ENCODE assay signal across 9 cellular contexts in genomic region chr22:37627091-37627490, GRCh38. TPM values are rescaled to one million over a fixed set of nuclear protein-coding genes. Genes with fewer than 3 reads are reported as not detected.
DNase-seq lines count a peak whose midpoint lies in the region; ATAC-seq, FAIRE-seq and TF ChIP-seq lines count a peak whose summit lies in the region.
"Had no signal": no experiment of that assay in that cellular context is flagged by ENCODE, and none has a peak within 500 bp of the region (broad histone marks: within the 10 kb centered on the region; RNA-seq: fewer than 3 reads in every experiment).

No MANE protein-coding gene starts in this region.

- H3K27me3 ChIP-seq in A673 (replicated peaks; ENCODE audit: insufficient read depth, low read depth, low read length, poor library complexity): no peaks in the 10 kb centered on the region
- H3K27me3 ChIP-seq in IMR-90 (ENCODE audit: control insufficient read depth, insufficient read depth, low read length): no peaks in the 10 kb centered on the region
- no peaks in the 10 kb centered on the region for H3K27me3 ChIP-seq in GM12878 (replicated peaks in 1 of 2; ENCODE audit: control insufficient read depth in 2 of 2, insufficient read depth in 2 of 2, low read length in 1 of 2)

- H3K9me3 Mint-ChIP-seq in natural killer cell: no peaks in the 10 kb centered on the region

- no peak overlapping the region for H3K18ac ChIP-seq in IMR-90 (ENCODE audit: low read depth, low read length)

- ATAC-seq in IMR-90 (ENCODE audit: low read depth) (0 out of 2 replicates have a peak, but pooled peaks have one; percentile 15), GM12878 (peak; percentile 4), natural killer cell (peak in 2 of 3 donors; percentile 2 to 4), HG02970 (IDR thresholded peaks at IDR 0.05; ENCODE audit: low FRiP score, unreplicated experiment) (no peak), GM19463 (IDR thresholded peaks at IDR 0.05; ENCODE audit: unreplicated experiment) (no peak)
- ATAC-seq: SK-N-SH treated with all-trans-retinoic acid at 6 μM for 48 hours had no signal

- H3K23ac ChIP-seq in IMR-90 (ENCODE audit: low read depth, low read length): no peak overlapping the region

- RAD21 ChIA-PET in GM12878 (lab: Charles Lee; ENCODE audit: unreplicated experiment): interaction anchor here (0.8 to 7.1 kb wide), 8 partner anchors 10 to 54 kb away, joined by 3 to 76 read pairs (median 10); partner anchors contain the start of genes LGALS1, PDXP and SH3BP1

- H3K9me3 ChIP-seq in A673 (ENCODE audit: low read depth, low read length, poor library complexity, severe bottlenecking): no peaks in the 10 kb centered on the region
- H3K9me3 ChIP-seq in IMR-90 (ENCODE audit: control insufficient read depth, insufficient read depth, low read length): no peaks in the 10 kb centered on the region
- H3K9me3 ChIP-seq in GM12878 (replicated peaks; ENCODE audit: control insufficient read depth, insufficient read depth, low read length): no peaks in the 10 kb centered on the region

- no peak overlapping the region for H3K4me2 ChIP-seq in IMR-90 (ENCODE audit: low read depth, low read length)
- peak overlapping the region; percentile 69 for H3K4me2 ChIP-seq in GM12878 (ENCODE audit: control insufficient read depth, insufficient read depth)

- H2BK20ac ChIP-seq in IMR-90 (ENCODE audit: low read depth, low read length): no peak overlapping the region

- POLR2A ChIA-PET in A673 (lab: Charles Lee; ENCODE audit: low non-redundant PET): interaction anchor here (0.8 kb wide), 1 partner anchor 15 kb away, joined by 3 read pairs; no protein-coding TSS in a partner anchor
- POLR2A ChIA-PET in IMR-90 (lab: Charles Lee; ENCODE audit: unreplicated experiment): no interaction called here
- POLR2A ChIA-PET in GM12878 (lab: Charles Lee): interaction anchor here (0.6 to 5.0 kb wide), 13 partner anchors 9 to 217 kb away, joined by 3 to 45 read pairs (median 4); partner anchors contain the start of genes ANKRD54, GGA1, LGALS1 and PDXP

- H3K56ac ChIP-seq in IMR-90 (ENCODE audit: extremely low read depth, insufficient read depth, low read length): no peak overlapping the region

- TF ChIP-seq CTCF in A673 (conservative IDR thresholded peaks at IDR 0.05; ENCODE audit: low read depth, low read length) (no peak), IMR-90 (conservative IDR thresholded peaks at IDR 0.05; ENCODE audit: low read depth, low read length) (no peak), GM12878 (IDR thresholded peaks at IDR 0.05 in 2 of 3, conservative IDR thresholded peaks at IDR 0.05 in 1 of 3; ENCODE audit: control insufficient read depth in 2 of 3, extremely low read depth in 1 of 3, insufficient read depth in 1 of 3, low read depth in 3 of 3, low read length in 3 of 3) (no peak), natural killer cell (IDR thresholded peaks at IDR 0.05) (no peak)

- H2AK5ac ChIP-seq in IMR-90 (ENCODE audit: low read depth, low read length): no peak overlapping the region

- H3K36me3 Mint-ChIP-seq in natural killer cell: no peaks in the 10 kb centered on the region

- H3K4me3 ChIP-seq in A673 (ENCODE audit: low read depth, low read length, poor library complexity, severe bottlenecking): no peak overlapping the region
- no peak overlapping the region for H3K4me3 ChIP-seq in IMR-90 (ENCODE audit: insufficient read depth, low read depth, low read length)
- H3K4me3 ChIP-seq in GM12878: no peak overlapping the region

- TF ChIP-seq RAD21 in IMR-90 (IDR thresholded peaks at IDR 0.05; ENCODE audit: low read length) (no peak), GM12878 (IDR thresholded peaks at IDR 0.05; ENCODE audit: insufficient read depth, low read depth, low read length) (no peak)

- H3K27me3 Mint-ChIP-seq in natural killer cell (ENCODE audit: low read depth in 2 of 2): no peaks in the 10 kb centered on the region

- intact Hi-C loops in A673 (cut with micrococcal nuclease; ENCODE audit: unreplicated experiment): no loop called here
- intact Hi-C loops in IMR-90 (cut with micrococcal nuclease): no loop called here
- intact Hi-C loops in GM12878 (cut with micrococcal nuclease; ENCODE audit: unreplicated experiment): no loop called here
- intact Hi-C loops in natural killer cell (cut with micrococcal nuclease): no loop called here

- H2BK5ac ChIP-seq in IMR-90 (ENCODE audit: low read depth, low read length, poor library complexity, severe bottlenecking): no peak overlapping the region

- peak overlapping the region; percentile 83 to 89 for H3K27ac Mint-ChIP-seq in natural killer cell

- H3K14ac ChIP-seq in IMR-90 (replicated peaks; ENCODE audit: low read depth, low read length): no peak overlapping the region

- H2BK15ac ChIP-seq in IMR-90 (ENCODE audit: low read depth, low read length): no peak overlapping the region

- in situ Hi-C loops in IMR-90 (cut with MboI; ENCODE audit: low sequenced_read_pairs): no loop called here
- in situ Hi-C loops in GM12878 (cut with MboI): loop anchor here (5.0 kb wide), 1 partner anchor 55 kb away; no protein-coding TSS in a partner anchor

- H2AFZ ChIP-seq in IMR-90 (replicated peaks; ENCODE audit: low read length, poor library complexity) (no peak overlapping the region), GM12878 (ENCODE audit: control insufficient read depth, low read depth, low read length) (no peak overlapping the region)

- peak overlapping the region; percentile 74 for H3K4me3 Mint-ChIP-seq in natural killer cell

- no peaks in the 10 kb centered on the region for H3K79me2 ChIP-seq in GM12878 (ENCODE audit: control insufficient read depth, insufficient read depth, low read length)

- TF ChIP-seq EP300 in GM12878 (IDR thresholded peaks at IDR 0.05; ENCODE audit: borderline replicate concordance in 1 of 2, control insufficient read depth in 1 of 2, low read depth in 2 of 2, low read length in 2 of 2): no peak

- SMC1A ChIA-PET in GM12878 (lab: Charles Lee; ENCODE audit: uncharacterized antibody, unreplicated experiment): interaction anchor here (0.9 to 5.9 kb wide), 14 partner anchors 8 to 57 kb away, joined by 3 to 69 read pairs (median 5); partner anchors contain the start of genes GGA1, PDXP and SH3BP1

- no peak overlapping the region for H4K8ac ChIP-seq in IMR-90 (ENCODE audit: low read depth in 2 of 2, low read length in 2 of 2)

- H3K4me1 ChIP-seq in A673 (ENCODE audit: insufficient read depth, low read length, poor library complexity, severe bottlenecking): peaks cover 14% of the 10 kb centered on the region
- H3K4me1 ChIP-seq in IMR-90 (ENCODE audit: control insufficient read depth, insufficient read depth, low read length): peaks cover 3% of the 10 kb centered on the region; the same call in 1 of the 2 replicates
- H3K4me1 ChIP-seq in GM12878 (ENCODE audit: control insufficient read depth, insufficient read depth, low read length): peaks cover 30% of the 10 kb centered on the region

- H2AK9ac ChIP-seq in IMR-90 (replicated peaks; ENCODE audit: low read depth, low read length, poor library complexity): no peak overlapping the region

- peaks cover 16% of the 10 kb centered on the region for H3K36me3 ChIP-seq in A673 (ENCODE audit: insufficient read depth, low read length, poor library complexity, severe bottlenecking)
- peaks cover 50% of the 10 kb centered on the region; the same call in 1 of the 2 replicates for H3K36me3 ChIP-seq in IMR-90 (ENCODE audit: control insufficient read depth, insufficient read depth, low read length)
- H3K36me3 ChIP-seq in GM12878 (ENCODE audit: control insufficient read depth in 2 of 2, insufficient read depth in 2 of 2, low read length in 1 of 2): peaks cover 14 to 17% of the 10 kb centered on the region in 2 experiments; a peak in 3 of 4 replicates

- H3K79me1 ChIP-seq in IMR-90 (ENCODE audit: low read depth in 1 of 2, low read length in 2 of 2): peaks cover 0 to 12% of the 10 kb centered on the region in 2 experiments; a peak in 2 of 4 replicates

- H3K9me1 ChIP-seq in IMR-90 (ENCODE audit: insufficient read depth, low read length): no peaks in the 10 kb centered on the region

- peak overlapping the region; percentile 42 for H3K27ac ChIP-seq in A673 (ENCODE audit: low read depth, low read length, poor library complexity, severe bottlenecking)
- H3K27ac ChIP-seq in IMR-90 (ENCODE audit: insufficient read depth, low read length): no peak overlapping the region
- H3K27ac ChIP-seq in GM12878 (ENCODE audit: control insufficient read depth, insufficient read depth): peak overlapping the region; percentile 60

- no peak overlapping the region for H4K91ac ChIP-seq in IMR-90 (ENCODE audit: insufficient read depth, low read depth, low read length)

- FAIRE-seq in GM12878 (lab: Jason Lieb, UNC): no peak

- DNase-seq in A673 (ENCODE audit: low spot score): no peak
- DNase-seq in IMR-90: no peak
- DNase-seq in GM12878 (ENCODE audit: low read depth, low spot score): no peak
- DNase-seq in natural killer cell: no peak
- DNase-seq in EL: no peak
- no peak for DNase-seq in KG1 (lab: John Stamatoyannopoulos, UW)

- H3K9ac ChIP-seq in IMR-90 (ENCODE audit: low read depth, low read length): no peak overlapping the region
- no peak overlapping the region for H3K9ac ChIP-seq in GM12878 (ENCODE audit: control insufficient read depth, insufficient read depth, low read length)

- CTCF ChIA-PET in A673 (lab: Charles Lee): interaction anchor here (0.5 to 2.1 kb wide), 3 partner anchors 8 to 24 kb away, joined by 3 to 7 read pairs (median 6); no protein-coding TSS in a partner anchor
- CTCF ChIA-PET in IMR-90 (lab: Yijun Ruan, JAX): interaction anchor here (0.6 to 0.9 kb wide), 2 partner anchors 20 to 165 kb away, joined by 3 to 4 read pairs; no protein-coding TSS in a partner anchor
- CTCF ChIA-PET in GM12878 (lab: Yijun Ruan, JAX): interaction anchor here (0.6 to 14.9 kb wide), 7 partner anchors 9 to 397 kb away, joined by 3 to 275 read pairs (median 63); partner anchors contain the start of genes GGA1, LGALS1, NOL12 and PDXP

- no peak overlapping the region for H4K5ac ChIP-seq in IMR-90 (ENCODE audit: low read depth, low read length)

- H3K4ac ChIP-seq in IMR-90 (ENCODE audit: low read depth, low read length): no peak overlapping the region

- TF ChIP-seq POLR2A in IMR-90 (IDR thresholded peaks at IDR 0.05; ENCODE audit: low read depth, low read length): no peak
- no peak for TF ChIP-seq POLR2A in GM12878 (IDR thresholded peaks at IDR 0.05; ENCODE audit: low read depth, low read length)

- peaks cover 38 to 71% of the 10 kb centered on the region in 2 donors for H3K4me1 Mint-ChIP-seq in natural killer cell

- dilution Hi-C loops in IMR-90 (cut with HindIII; ENCODE audit: low sequenced_read_pairs, unreplicated experiment): no loop called here

- WGBS in IMR-90 (ENCODE audit: extremely low coverage in 2 of 2, insufficient read length in 1 of 2), 2 experiments: 86% methylated on average over 6 of the region's 8 CpGs; no CpG with 5 or more reads in 1 of the 2 experiments
- WGBS in GM12878 (ENCODE audit: insufficient coverage, insufficient replicate concordance, low lambda C conversion rate, missing lambda C conversion rate): 84% methylated on average over 7 of the region's 8 CpGs

- no peak overlapping the region for H2BK120ac ChIP-seq in IMR-90 (ENCODE audit: low read depth, low read length)

- BruUV-seq in A673 (replicated peaks; lab: Mats Ljungman, UMichigan): no TSS peak
- no TSS peak for BruUV-seq in IMR-90 (replicated peaks; lab: Mats Ljungman, UMichigan)
- no TSS peak for BruUV-seq in GM12878 (replicated peaks; lab: Mats Ljungman, UMichigan)

- H4K20me1 ChIP-seq in IMR-90 (ENCODE audit: insufficient read depth, low read length): no peaks in the 10 kb centered on the region; the same call in 1 of the 2 replicates
- H4K20me1 ChIP-seq in GM12878 (ENCODE audit: control insufficient read depth, insufficient read depth): no peaks in the 10 kb centered on the region

RNA-seq across cellular contexts. Expression of gene SH3BP1, which starts 12.4 kb away (rescaled TPM):
- total RNA-seq in A673 (2021) (12.9 and 22.7 TPM in 2 replicates), IMR-90 (2012; rRNA removed) (8.8 and 10.8 TPM in 2 replicates), GM12878 (2014; rRNA removed) (34.0 and 37.5 TPM in 2 replicates), GM12878 (2014; rRNA removed; fragmentation: Illumina TruSeq; extraction: Trizol) (16.8 and 17.9 TPM in 2 replicates), GM12878 (2021) (67.0 and 70.5 TPM in 2 replicates), natural killer cell (100 to 1,000 TPM; 163 to 189 (median 163) TPM)
- polyA plus RNA-seq in IMR-90 (2012; rRNA removed) (30.0 and 33.3 TPM in 2 replicates), GM12878 (2011; rRNA removed) (14.5 and 27.0 TPM in 2 replicates), GM12878 (2014; fragmentation: Illumina TruSeq; extraction: Trizol) (22.9 and 58.6 TPM in 2 replicates), GM12878 (2014; fragmentation: Nextera tagmentation; extraction: Ambion mirVana) (1 to 10 TPM in 1 of 2 experiments, under 1 TPM in 1; 0.29 to 1.1 TPM), GM12878 (2014; rRNA removed) (31.7 and 43.3 TPM in 2 replicates), GM12878 (2016; fragmentation: Nextera tagmentation; extraction: Ambion mirVana) (1 to 10 TPM; 4.8 to 9.9 TPM)
- 11.6 and 27.3 TPM in 2 replicates for polyA plus RNA-seq in IMR-90 (2012; cell fraction: cytosol; rRNA removed)
- polyA plus RNA-seq in IMR-90 (2012; cell fraction: nucleus; rRNA removed; ENCODE audit: low replicate concordance): 67.7 and 113 TPM in 2 replicates
- total RNA-seq in GM12878 (2013; cell fraction: nucleolus; rRNA removed): 73.5 and 76.3 TPM in 2 replicates
- polyA plus RNA-seq in GM12878 (2011; ENCODE audit: low read depth): 126 TPM
- polyA plus RNA-seq in GM12878 (2011; cell fraction: cytosol; rRNA removed): 37.4 and 46.9 TPM in 2 replicates
- polyA plus RNA-seq in GM12878 (2011; cell fraction: nucleus; rRNA removed): 135 and 140 TPM in 2 replicates
- polyA plus RNA-seq in GM12878 (2012): 56.7 and 111 TPM in 2 replicates
- polyA minus RNA-seq in GM12878 (2011; rRNA and poly(A)+ RNA removed): 39.4 and 47.3 TPM in 2 replicates
- 11.4 and 39.4 TPM in 2 replicates for polyA minus RNA-seq in GM12878 (2011; cell fraction: cytosol; rRNA and poly(A)+ RNA removed)
- polyA minus RNA-seq in GM12878 (2011; cell fraction: nucleus; rRNA and poly(A)+ RNA removed): 33.5 and 50.5 TPM in 2 replicates

RNA-seq across cellular contexts. Expression of gene GGA1, which starts 18.5 kb away (rescaled TPM):
- 74.6 and 79.4 TPM in 2 replicates for total RNA-seq in A673 (2021)
- 17.2 and 19.7 TPM in 2 replicates for total RNA-seq in IMR-90 (2012; rRNA removed)
- 48.5 and 50.4 TPM in 2 replicates for polyA plus RNA-seq in IMR-90 (2012; rRNA removed)
- 17.9 and 26.5 TPM in 2 replicates for polyA plus RNA-seq in IMR-90 (2012; cell fraction: cytosol; rRNA removed)
- polyA plus RNA-seq in IMR-90 (2012; cell fraction: nucleus; rRNA removed; ENCODE audit: low replicate concordance): 243 and 309 TPM in 2 replicates
- total RNA-seq in GM12878 (2013; cell fraction: nucleolus; rRNA removed): 185 and 204 TPM in 2 replicates
- total RNA-seq in GM12878 (2014; rRNA removed): 43.1 and 53.4 TPM in 2 replicates
- 29.1 and 30.4 TPM in 2 replicates for total RNA-seq in GM12878 (2014; rRNA removed; fragmentation: Illumina TruSeq; extraction: Trizol)
- total RNA-seq in GM12878 (2021): 55.0 and 63.4 TPM in 2 replicates
- polyA plus RNA-seq in GM12878 (2011; ENCODE audit: low read depth): 20.6 TPM
- 38.7 and 43.7 TPM in 2 replicates for polyA plus RNA-seq in GM12878 (2011; rRNA removed)
- polyA plus RNA-seq in GM12878 (2011; cell fraction: cytosol; rRNA removed): 29.0 and 49.3 TPM in 2 replicates
- polyA plus RNA-seq in GM12878 (2011; cell fraction: nucleus; rRNA removed): 214 and 255 TPM in 2 replicates
- 46.2 and 48.1 TPM in 2 replicates for polyA plus RNA-seq in GM12878 (2012)
- polyA plus RNA-seq in GM12878 (2014; fragmentation: Illumina TruSeq; extraction: Trizol): 23.4 and 31.6 TPM in 2 replicates
- polyA plus RNA-seq in GM12878 (2014; fragmentation: Nextera tagmentation; extraction: Ambion mirVana): 1 to 10 TPM; 1.4 to 4.8 TPM
- polyA plus RNA-seq in GM12878 (2014; rRNA removed): 77.8 and 79.4 TPM in 2 replicates
- polyA plus RNA-seq in GM12878 (2016; fragmentation: Nextera tagmentation; extraction: Ambion mirVana): 10 to 100 TPM; 45.0 to 48.0 TPM
- 30.1 and 54.2 TPM in 2 replicates for polyA minus RNA-seq in GM12878 (2011; rRNA and poly(A)+ RNA removed)
- polyA minus RNA-seq in GM12878 (2011; cell fraction: cytosol; rRNA and poly(A)+ RNA removed): 15.8 and 17.6 TPM in 2 replicates
- 45.1 and 75.9 TPM in 2 replicates for polyA minus RNA-seq in GM12878 (2011; cell fraction: nucleus; rRNA and poly(A)+ RNA removed)
- total RNA-seq in natural killer cell: 10 to 100 TPM; 69.3 to 87.8 (median 80.2) TPM

RNA-seq across cellular contexts. Expression of gene PDXP, which starts 31.4 kb away (rescaled TPM):
- total RNA-seq in A673 (2021) (57.3 and 63.5 TPM in 2 replicates), IMR-90 (2012; rRNA removed) (5.4 and 5.6 TPM in 2 replicates), GM12878 (2014; rRNA removed) (36.8 and 41.1 TPM in 2 replicates), GM12878 (2014; rRNA removed; fragmentation: Illumina TruSeq; extraction: Trizol) (27.2 and 29.7 TPM in 2 replicates), GM12878 (2021) (38.6 and 44.7 TPM in 2 replicates), natural killer cell (10 to 100 TPM in 2 of 3 donors, 1 to 10 TPM in 1; 8.3 to 14.2 (median 13.4) TPM)
- polyA plus RNA-seq in IMR-90 (2012; rRNA removed) (24.1 and 26.5 TPM in 2 replicates), GM12878 (2011; rRNA removed) (25.4 and 39.4 TPM in 2 replicates), GM12878 (2014; fragmentation: Illumina TruSeq; extraction: Trizol) (30.1 and 40.0 TPM in 2 replicates), GM12878 (2014; fragmentation: Nextera tagmentation; extraction: Ambion mirVana) (10 to 100 TPM in 1 of 2 experiments, 1 to 10 TPM in 1; 9.8 to 15.2 TPM), GM12878 (2014; rRNA removed) (56.7 and 57.9 TPM in 2 replicates), GM12878 (2016; fragmentation: Nextera tagmentation; extraction: Ambion mirVana) (1 to 10 TPM; 4.4 to 4.8 TPM)
- polyA plus RNA-seq in IMR-90 (2012; cell fraction: cytosol; rRNA removed): 17.9 and 18.9 TPM in 2 replicates
- 4.8 and 10.9 TPM in 2 replicates for polyA plus RNA-seq in IMR-90 (2012; cell fraction: nucleus; rRNA removed; ENCODE audit: low replicate concordance)
- 7.4 and 8.6 TPM in 2 replicates for total RNA-seq in GM12878 (2013; cell fraction: nucleolus; rRNA removed)
- 14.9 TPM for polyA plus RNA-seq in GM12878 (2011; ENCODE audit: low read depth)
- polyA plus RNA-seq in GM12878 (2011; cell fraction: cytosol; rRNA removed): 66.8 and 73.1 TPM in 2 replicates
- 26.0 and 35.5 TPM in 2 replicates for polyA plus RNA-seq in GM12878 (2011; cell fraction: nucleus; rRNA removed)
- 17.7 and 26.5 TPM in 2 replicates for polyA plus RNA-seq in GM12878 (2012)
- polyA minus RNA-seq in GM12878 (2011; rRNA and poly(A)+ RNA removed): 22.2 and 37.3 TPM in 2 replicates
- polyA minus RNA-seq in GM12878 (2011; cell fraction: cytosol; rRNA and poly(A)+ RNA removed): 11.4 and 17.4 TPM in 2 replicates
- polyA minus RNA-seq in GM12878 (2011; cell fraction: nucleus; rRNA and poly(A)+ RNA removed): 7.3 and 9.7 TPM in 2 replicates

RNA-seq across cellular contexts. Expression of gene LGALS2, which starts 47.2 kb away (rescaled TPM):
- not detected in 2 replicates for total RNA-seq in A673 (2021)
- not detected in 2 replicates for total RNA-seq in IMR-90 (2012; rRNA removed)
- not detected in 2 replicates for polyA plus RNA-seq in IMR-90 (2012; rRNA removed)
- not detected in 2 replicates for polyA plus RNA-seq in IMR-90 (2012; cell fraction: cytosol; rRNA removed)
- not detected in 2 replicates for polyA plus RNA-seq in IMR-90 (2012; cell fraction: nucleus; rRNA removed; ENCODE audit: low replicate concordance)
- total RNA-seq in GM12878 (2013; cell fraction: nucleolus; rRNA removed): not detected in 2 replicates
- 0.56 and 0.60 TPM in 2 replicates for total RNA-seq in GM12878 (2014; rRNA removed)
- 0.58 and 0.69 TPM in 2 replicates for total RNA-seq in GM12878 (2014; rRNA removed; fragmentation: Illumina TruSeq; extraction: Trizol)
- total RNA-seq in GM12878 (2021): 0.67 and 0.85 TPM in 2 replicates
- polyA plus RNA-seq in GM12878 (2011; ENCODE audit: low read depth): not detected
- polyA plus RNA-seq in GM12878 (2011; rRNA removed): 1.2 and 2.7 TPM in 2 replicates
- polyA plus RNA-seq in GM12878 (2011; cell fraction: cytosol; rRNA removed): 1.7 TPM in 2 replicates
- polyA plus RNA-seq in GM12878 (2011; cell fraction: nucleus; rRNA removed): 0.41 and 0.51 TPM in 2 replicates
- polyA plus RNA-seq in GM12878 (2012): 0.24 and 0.43 TPM in 2 replicates
- 0.56 TPM in 1 of 2 replicates, not detected in the other for polyA plus RNA-seq in GM12878 (2014; fragmentation: Illumina TruSeq; extraction: Trizol)
- 1 to 10 TPM; 1.8 to 2.9 TPM for polyA plus RNA-seq in GM12878 (2014; fragmentation: Nextera tagmentation; extraction: Ambion mirVana)
- polyA plus RNA-seq in GM12878 (2014; rRNA removed): 0.77 and 1.9 TPM in 2 replicates
- under 1 TPM in 1 of 2 experiments, not detected in 1; 0.38 TPM for polyA plus RNA-seq in GM12878 (2016; fragmentation: Nextera tagmentation; extraction: Ambion mirVana)
- 0.46 and 0.95 TPM in 2 replicates for polyA minus RNA-seq in GM12878 (2011; rRNA and poly(A)+ RNA removed)
- not detected in 2 replicates for polyA minus RNA-seq in GM12878 (2011; cell fraction: cytosol; rRNA and poly(A)+ RNA removed)
- polyA minus RNA-seq in GM12878 (2011; cell fraction: nucleus; rRNA and poly(A)+ RNA removed): not detected in 2 replicates
- total RNA-seq in natural killer cell: 1 to 10 TPM; 1.4 to 3.4 (median 2.6) TPM

RNA-seq across cellular contexts. Expression of gene LGALS1, which starts 48.3 kb away (rescaled TPM):
- total RNA-seq in A673 (2021): 269 and 322 TPM in 2 replicates
- 9,081 and 15,383 TPM in 2 replicates for total RNA-seq in IMR-90 (2012; rRNA removed)
- 11,896 and 18,749 TPM in 2 replicates for polyA plus RNA-seq in IMR-90 (2012; rRNA removed)
- 53,551 and 65,152 TPM in 2 replicates for polyA plus RNA-seq in IMR-90 (2012; cell fraction: cytosol; rRNA removed)
- 5,542 and 13,774 TPM in 2 replicates for polyA plus RNA-seq in IMR-90 (2012; cell fraction: nucleus; rRNA removed; ENCODE audit: low replicate concordance)
- 71.4 and 74.1 TPM in 2 replicates for total RNA-seq in GM12878 (2013; cell fraction: nucleolus; rRNA removed)
- 1,028 and 1,163 TPM in 2 replicates for total RNA-seq in GM12878 (2014; rRNA removed)
- total RNA-seq in GM12878 (2014; rRNA removed; fragmentation: Illumina TruSeq; extraction: Trizol): 508 and 518 TPM in 2 replicates
- 636 and 637 TPM in 2 replicates for total RNA-seq in GM12878 (2021)
- 1,837 TPM for polyA plus RNA-seq in GM12878 (2011; ENCODE audit: low read depth)
- 690 and 1,889 TPM in 2 replicates for polyA plus RNA-seq in GM12878 (2011; rRNA removed)
- 2,989 and 3,872 TPM in 2 replicates for polyA plus RNA-seq in GM12878 (2011; cell fraction: cytosol; rRNA removed)
- polyA plus RNA-seq in GM12878 (2011; cell fraction: nucleus; rRNA removed): 1,936 and 2,514 TPM in 2 replicates
- polyA plus RNA-seq in GM12878 (2012): 1,111 and 1,241 TPM in 2 replicates
- 56.5 and 312 TPM in 2 replicates for polyA plus RNA-seq in GM12878 (2014; fragmentation: Illumina TruSeq; extraction: Trizol)
- polyA plus RNA-seq in GM12878 (2014; fragmentation: Nextera tagmentation; extraction: Ambion mirVana): 100 to 1,000 TPM; 571 TPM
- 1,386 and 1,631 TPM in 2 replicates for polyA plus RNA-seq in GM12878 (2014; rRNA removed)
- 100 to 1,000 TPM; 777 to 791 TPM for polyA plus RNA-seq in GM12878 (2016; fragmentation: Nextera tagmentation; extraction: Ambion mirVana)
- polyA minus RNA-seq in GM12878 (2011; rRNA and poly(A)+ RNA removed): 796 and 1,494 TPM in 2 replicates
- 213 and 229 TPM in 2 replicates for polyA minus RNA-seq in GM12878 (2011; cell fraction: cytosol; rRNA and poly(A)+ RNA removed)
- 191 and 194 TPM in 2 replicates for polyA minus RNA-seq in GM12878 (2011; cell fraction: nucleus; rRNA and poly(A)+ RNA removed)
- total RNA-seq in natural killer cell: 100 to 1,000 TPM; 195 to 218 (median 214) TPM

Comparison
In these comparisons a context has a peak if more than half of its experiments do, and no peak if none do; other contexts are left out.
1. ATAC-seq: peak in IMR-90 (single experiment), GM12878 (single experiment) and natural killer cell (2 of 3); none in HG02970 (single experiment) and GM19463 (single experiment).